In the genomic region with DNA sequence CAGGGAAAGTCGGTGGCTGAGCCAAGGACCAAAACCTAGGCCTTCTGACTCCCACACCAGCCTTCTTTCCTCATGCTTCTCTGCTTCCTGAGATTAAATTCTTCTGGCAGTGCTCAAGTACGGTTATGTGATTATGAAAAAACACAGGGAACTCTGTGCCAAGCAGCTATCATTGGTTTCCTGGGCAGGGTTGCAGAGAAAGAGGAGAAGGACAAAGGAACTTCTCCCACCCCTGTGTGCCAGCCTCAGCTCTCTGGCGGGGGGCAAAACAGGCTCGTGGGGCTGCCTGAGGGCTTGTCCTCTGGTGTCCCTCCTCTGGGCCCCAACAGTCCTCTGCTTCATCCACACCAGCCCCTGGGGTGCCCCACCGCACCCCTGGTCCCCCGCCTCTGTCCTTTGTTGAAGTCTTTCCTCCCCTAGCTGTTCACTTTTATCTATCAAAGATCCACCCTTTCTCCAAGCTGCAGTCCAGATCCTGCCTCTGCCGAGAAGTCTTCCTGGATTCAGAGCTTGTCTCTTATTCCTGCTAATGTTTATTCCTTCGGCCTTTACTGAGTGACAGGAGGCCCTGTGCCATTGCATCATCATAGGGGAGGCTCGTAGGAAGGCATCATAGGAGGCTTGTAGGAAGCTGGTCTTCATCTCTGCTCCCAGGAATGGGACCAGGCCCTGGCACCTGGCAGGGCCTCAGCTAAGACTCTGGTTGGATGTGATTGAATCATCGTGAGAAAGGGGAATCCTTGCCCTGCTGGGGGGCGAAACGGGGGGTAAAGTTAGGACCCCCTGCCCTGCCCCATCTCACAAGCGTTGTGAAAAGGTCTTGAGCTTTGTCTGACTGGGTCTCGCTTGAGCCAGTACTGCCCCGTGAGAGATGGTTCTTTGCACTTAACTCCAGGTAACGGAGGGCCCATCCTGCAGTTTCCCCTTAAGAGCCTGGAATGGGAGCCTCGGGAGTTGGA, we compare ENCODE assay signal across 14 cellular contexts. TPM values are rescaled to one million over a fixed set of nuclear protein-coding genes. Genes with fewer than 3 reads are reported as not detected.
A peak's percentile ranks its signal among the peaks of the same experiment; 100 is the strongest.
DNase-seq lines count a peak whose midpoint lies in the region; ATAC-seq and TF ChIP-seq lines count a peak whose summit lies in the region.
"Had no signal": no experiment of that assay in that cellular context is flagged by ENCODE, and none has a peak within 500 bp of the region (broad histone marks: within the 10 kb centered on the region; RNA-seq: fewer than 3 reads in every experiment).

No MANE protein-coding gene starts in this region.

- ATAC-seq in gastroesophageal sphincter: peak; percentile 71
- ATAC-seq in activated CD8-positive, alpha-beta T cell treated with anti-CD3 and anti-CD28 coated beads for 36 hours: no peak
- ATAC-seq: effector memory CD8-positive, alpha-beta T cell; GM12878; left colon; stimulated activated naive CD8-positive, alpha-beta T cell treated with anti-CD3 and anti-CD28 coated beads, Interleukin-15, amount 100 ng/mL, for 72 hours had no signal

- H4K5ac ChIP-seq in mesendoderm (ENCODE audit: low read length): no peak overlapping the region

- intact Hi-C loops in activated CD8-positive, alpha-beta T cell treated with anti-CD3 and anti-CD28 coated beads for 36 hours (cut with micrococcal nuclease): no loop called here

- no peaks in the 10 kb centered on the region for H3K79me2 ChIP-seq in mesendoderm (ENCODE audit: control insufficient read depth, insufficient read depth, low read length)

- no peak overlapping the region for H3K18ac ChIP-seq in mesendoderm (ENCODE audit: low read length)

- no peak overlapping the region for H3K23ac ChIP-seq in mesendoderm (ENCODE audit: low read length)

- TF ChIP-seq POLR2A in gastroesophageal sphincter (IDR thresholded peaks at IDR 0.05): no peak

- POLR2A ChIA-PET in activated CD8-positive, alpha-beta T cell treated with anti-CD3 and anti-CD28 coated beads for 36 hours (lab: Charles Lee): interaction anchor here (0.6 to 3.0 kb wide), 3 partner anchors 10 to 181 kb away, joined by 3 to 14 read pairs (median 7); a partner anchor contains a TSS

- DNase-seq in AG09319 (ENCODE audit: extremely low read depth, low read depth): peak; percentile 49
- peak; percentile 93 for DNase-seq in amniotic epithelial cell (ENCODE audit: low read depth)
- DNase-seq in osteocyte (ENCODE audit: extremely low spot score, unreplicated experiment): no peak
- no peak for DNase-seq in OCI-M1 (lab: John Stamatoyannopoulos, UW)
- no peak for DNase-seq in mesendoderm
- DNase-seq in H4 (ENCODE audit: low spot score): no peak
- DNase-seq in activated CD8-positive, alpha-beta T cell treated with anti-CD3 and anti-CD28 coated beads for 36 hours: no peak
- DNase-seq: CD4-positive, CD25-positive, alpha-beta regulatory T cell; effector memory CD8-positive, alpha-beta T cell; left colon; NCI-H526 treated with DMSO at 0.1 percent for 48 hours; stimulated activated naive CD8-positive, alpha-beta T cell treated with anti-CD3 and anti-CD28 coated beads, Interleukin-15, amount 100 ng/mL, for 72 hours had no signal

- H4K8ac ChIP-seq in mesendoderm (ENCODE audit: low read depth, low read length): no peak overlapping the region

- no peaks in the 10 kb centered on the region for H3K9me3 ChIP-seq in gastroesophageal sphincter

- no peak overlapping the region for H3K9ac ChIP-seq in mesendoderm (ENCODE audit: low read length)

- H3K36me3 ChIP-seq in gastroesophageal sphincter (no peaks in the 10 kb centered on the region), mesendoderm (ENCODE audit: control insufficient read depth, insufficient read depth, low read length) (no peaks in the 10 kb centered on the region)

- H2BK120ac ChIP-seq in mesendoderm (ENCODE audit: low read depth, low read length): no peak overlapping the region

- no peak overlapping the region for H3K4ac ChIP-seq in mesendoderm (ENCODE audit: low read depth, low read length)

- no peaks in the 10 kb centered on the region for H3K9me3 Mint-ChIP-seq in osteocyte (ENCODE audit: unreplicated experiment)
- no peaks in the 10 kb centered on the region for H3K9me3 Mint-ChIP-seq in activated CD8-positive, alpha-beta T cell treated with anti-CD3 and anti-CD28 coated beads for 36 hours
- H3K9me3 Mint-ChIP-seq: effector memory CD8-positive, alpha-beta T cell; stimulated activated naive CD8-positive, alpha-beta T cell treated with anti-CD3 and anti-CD28 coated beads, Interleukin-15, amount 100 ng/mL, for 72 hours had no signal

- no peak for TF ChIP-seq EP300 in gastroesophageal sphincter (IDR thresholded peaks at IDR 0.05)

- no peak overlapping the region for H2BK5ac ChIP-seq in mesendoderm (ENCODE audit: low read length)

- H3K4me2 ChIP-seq in mesendoderm (ENCODE audit: low read length): no peak overlapping the region

- no peaks in the 10 kb centered on the region for H3K79me1 ChIP-seq in mesendoderm (ENCODE audit: low read length)

- TF ChIP-seq CTCF in AG09319 (IDR thresholded peaks at IDR 0.05; ENCODE audit: low read depth, low read length): no peak
- TF ChIP-seq CTCF in gastroesophageal sphincter (IDR thresholded peaks at IDR 0.05): no peak
- no peak for TF ChIP-seq CTCF in osteocyte (IDR thresholded peaks at IDR 0.05)
- no peak for TF ChIP-seq CTCF in activated CD8-positive, alpha-beta T cell treated with anti-CD3 and anti-CD28 coated beads for 36 hours (IDR thresholded peaks at IDR 0.05)

- CTCF ChIA-PET in activated CD8-positive, alpha-beta T cell treated with anti-CD3 and anti-CD28 coated beads for 36 hours (lab: Charles Lee): interaction anchor here (1.3 to 4.2 kb wide), 2 partner anchors 32 to 80 kb away, joined by 5 to 19 read pairs; no protein-coding TSS in a partner anchor

- H2BK15ac ChIP-seq in mesendoderm (replicated peaks; ENCODE audit: low read depth): no peak overlapping the region

- H3K4me1 Mint-ChIP-seq in osteocyte (ENCODE audit: unreplicated experiment): peaks cover 25% of the 10 kb centered on the region
- H3K4me1 Mint-ChIP-seq in activated CD8-positive, alpha-beta T cell treated with anti-CD3 and anti-CD28 coated beads for 36 hours (ENCODE audit: low read depth): peaks cover under 1% of the 10 kb centered on the region

- peaks cover 5 to 55% (median 24%) of the 10 kb centered on the region in 3 donors for H3K4me1 ChIP-seq in gastroesophageal sphincter
- H3K4me1 ChIP-seq in mesendoderm (ENCODE audit: control insufficient read depth, low read depth, low read length): no peaks in the 10 kb centered on the region

- 57% methylated on average over 7 of the region's 17 CpGs; no CpG with 5 or more reads in 1 of the 2 donors for WGBS in gastroesophageal sphincter (ENCODE audit: low coverage in 1 of 2), 2 donors
- no CpG with 5 or more reads among the region's 17 CpGs for WGBS in mesendoderm (ENCODE audit: extremely low coverage, insufficient coverage, low lambda C conversion rate)

- H3K27me3 ChIP-seq in gastroesophageal sphincter (no peaks in the 10 kb centered on the region), mesendoderm (ENCODE audit: insufficient read depth, low read length, poor library complexity) (no peaks in the 10 kb centered on the region)

- no peak overlapping the region for H3K4me3 Mint-ChIP-seq in osteocyte (ENCODE audit: unreplicated experiment)
- H3K4me3 Mint-ChIP-seq in activated CD8-positive, alpha-beta T cell treated with anti-CD3 and anti-CD28 coated beads for 36 hours: no peak overlapping the region
- H3K4me3 Mint-ChIP-seq: effector memory CD8-positive, alpha-beta T cell; stimulated activated naive CD8-positive, alpha-beta T cell treated with anti-CD3 and anti-CD28 coated beads, Interleukin-15, amount 100 ng/mL, for 72 hours had no signal

- no peaks in the 10 kb centered on the region for H3K27me3 Mint-ChIP-seq in osteocyte (ENCODE audit: unreplicated experiment)
- no peaks in the 10 kb centered on the region for H3K27me3 Mint-ChIP-seq in activated CD8-positive, alpha-beta T cell treated with anti-CD3 and anti-CD28 coated beads for 36 hours
- H3K27me3 Mint-ChIP-seq: CD4-positive, CD25-positive, alpha-beta regulatory T cell; effector memory CD8-positive, alpha-beta T cell; stimulated activated naive CD8-positive, alpha-beta T cell treated with anti-CD3 and anti-CD28 coated beads, Interleukin-15, amount 100 ng/mL, for 72 hours had no signal

- H2AK5ac ChIP-seq in mesendoderm (ENCODE audit: low read length): no peak overlapping the region

- no peak overlapping the region for H3K56ac ChIP-seq in mesendoderm (ENCODE audit: low read length)

- H3K27ac ChIP-seq in gastroesophageal sphincter: peak overlapping the region in 3 of 4 donors; percentile 68 to 76 (median 71)
- no peak overlapping the region for H3K27ac ChIP-seq in mesendoderm (ENCODE audit: low read depth, low read length)

- H3K36me3 Mint-ChIP-seq in osteocyte (ENCODE audit: unreplicated experiment): no peaks in the 10 kb centered on the region
- no peaks in the 10 kb centered on the region for H3K36me3 Mint-ChIP-seq in activated CD8-positive, alpha-beta T cell treated with anti-CD3 and anti-CD28 coated beads for 36 hours (ENCODE audit: low read depth)

- peak overlapping the region; percentile 56 for H3K27ac Mint-ChIP-seq in osteocyte (ENCODE audit: unreplicated experiment)
- no peak overlapping the region for H3K27ac Mint-ChIP-seq in activated CD8-positive, alpha-beta T cell treated with anti-CD3 and anti-CD28 coated beads for 36 hours

- H3K4me3 ChIP-seq in gastroesophageal sphincter (no peak overlapping the region), mesendoderm (ENCODE audit: low read length) (no peak overlapping the region)
- H3K4me3 ChIP-seq: GM12878 had no signal

RNA-seq across cellular contexts. Expression of a gene that starts 11.5 kb away (rescaled TPM):
- total RNA-seq in gastroesophageal sphincter (1,000 to 10,000 TPM; 1,945 to 2,292 (median 2,070) TPM), osteocyte (2,993 and 3,020 TPM in 2 replicates)
- 1,625 TPM for polyA plus RNA-seq in mesendoderm (2013, experiment 1 of 2)
- 1,633 TPM for polyA plus RNA-seq in mesendoderm (2013, experiment 2 of 2)
- 966 and 1,264 TPM in 2 replicates for total RNA-seq in H4 (2014; rRNA removed; shearing (Covaris generic))
- 100 to 1,000 TPM; 700 to 729 TPM for total RNA-seq in activated CD8-positive, alpha-beta T cell treated with anti-CD3 and anti-CD28 coated beads for 36 hours

RNA-seq across cellular contexts. Expression of a gene that starts 28.8 kb away (rescaled TPM):
- total RNA-seq in gastroesophageal sphincter (1 to 10 TPM; 3.0 to 4.0 (median 3.4) TPM), osteocyte (0.81 and 2.0 TPM in 2 replicates)
- polyA plus RNA-seq in mesendoderm (2013, experiment 1 of 2): 0.20 TPM
- 0.28 TPM for polyA plus RNA-seq in mesendoderm (2013, experiment 2 of 2)
- 0.39 and 0.62 TPM in 2 replicates for total RNA-seq in H4 (2014; rRNA removed; shearing (Covaris generic))
- under 1 TPM; 0.61 to 0.83 TPM for total RNA-seq in activated CD8-positive, alpha-beta T cell treated with anti-CD3 and anti-CD28 coated beads for 36 hours

Comparison
In these comparisons a context has a peak if more than half of its experiments do, and no peak if none do; other contexts are left out.
1. DNase-seq: peak in AG09319 (single experiment) and amniotic epithelial cell (single experiment); none in osteocyte (single experiment), OCI-M1 (single experiment), mesendoderm (single experiment), H4 (single experiment) and activated CD8-positive, alpha-beta T cell treated with anti-CD3 and anti-CD28 coated beads for 36 hours (single experiment).